ENCODE assay signal across 8 cellular contexts in genomic region chr11:67442504-67443398, GRCh38. TPM values are rescaled to one million over a fixed set of nuclear protein-coding genes. Genes with fewer than 3 reads are reported as not detected.
A peak's percentile ranks its signal among the peaks of the same experiment; 100 is the strongest.
DNase-seq lines count a peak whose midpoint lies in the region; ATAC-seq and TF ChIP-seq lines count a peak whose summit lies in the region.

No MANE protein-coding gene starts in this region.

- peak overlapping the region; percentile 87 for H3K27ac Mint-ChIP-seq in activated T-cell treated with anti-CD3 and anti-CD28 coated beads, Interleukin-2, amount 50 U/mL, for 24 hours

- H3K36me3 ChIP-seq in right lobe of liver (peaks cover 0 to 5% (median 0%) of the 10 kb centered on the region in 4 donors), upper lobe of right lung (peaks cover 14% of the 10 kb centered on the region)

- TF ChIP-seq CTCF in astrocyte of the cerebellum (IDR thresholded peaks at IDR 0.05; ENCODE audit: low read depth, low read length, missing control alignments) (no peak), right lobe of liver (IDR thresholded peaks at IDR 0.05) (no peak), upper lobe of right lung (IDR thresholded peaks at IDR 0.05) (no peak)

- WGBS in right lobe of liver (ENCODE audit: insufficient coverage, low coverage, low lambda C conversion rate, missing lambda C conversion rate), result 8% methylated on average over 7 of the region's 45 CpGs

- H3K27ac ChIP-seq in right lobe of liver, result peak overlapping the region; percentile 69 to 86 (median 76)
- peak overlapping the region; percentile 94 for H3K27ac ChIP-seq in upper lobe of right lung

- peak in 2 of 4 donors; percentile 0 to 1 for ATAC-seq in right lobe of liver
- ATAC-seq in upper lobe of right lung, result peak; percentile 1

- TF ChIP-seq POLR2A in right lobe of liver (IDR thresholded peaks at IDR 0.05), result no peak

- H3K27me3 ChIP-seq in right lobe of liver (no peaks in the 10 kb centered on the region), upper lobe of right lung (no peaks in the 10 kb centered on the region)

- intact Hi-C loops in right lobe of liver (cut with DNase I) (no loop called here), upper lobe of right lung (cut with DNase I) (no loop called here)

- H3K36me3 Mint-ChIP-seq in activated T-cell treated with anti-CD3 and anti-CD28 coated beads, Interleukin-2, amount 50 U/mL, for 24 hours (ENCODE audit: low read depth), result peaks cover 24% of the 10 kb centered on the region

- peak; percentile 51 for DNase-seq in activated T-cell treated with anti-CD3 and anti-CD28 coated beads, Interleukin-2, amount 50 U/mL, for 24 hours
- DNase-seq in activated T-cell treated with anti-CD3 and anti-CD28 coated beads for 4 hours, result no peak
- no peak for DNase-seq in astrocyte of the cerebellum (ENCODE audit: low read depth)
- DNase-seq in right lobe of liver, result no peak
- no peak for DNase-seq in upper lobe of right lung
- DNase-seq in nucleus accumbens (lab: John Stamatoyannopoulos, UW), result no peak
- DNase-seq in effector CD8-positive, alpha-beta T cell (lab: John Stamatoyannopoulos, UW), result no peak
- no peak for DNase-seq in NK-92 treated with Interleukin-12 subunit alpha and Interleukin-12 subunit beta, amount 100 ng/mL, for 24 hours (lab: John Stamatoyannopoulos, UW)

- H3K4me1 ChIP-seq in right lobe of liver (peaks cover 0 to 20% (median 0%) of the 10 kb centered on the region in 4 donors), upper lobe of right lung (peaks cover 24% of the 10 kb centered on the region)

- in situ Hi-C loops in astrocyte of the cerebellum (cut with HindIII; ENCODE audit: low sequenced_read_pairs), result no loop called here

- no peaks in the 10 kb centered on the region for H3K9me3 ChIP-seq in right lobe of liver
- H3K9me3 ChIP-seq in upper lobe of right lung, result no peaks in the 10 kb centered on the region

- H3K4me3 Mint-ChIP-seq in activated T-cell treated with anti-CD3 and anti-CD28 coated beads, Interleukin-2, amount 50 U/mL, for 24 hours, result peak overlapping the region; percentile 67

- H3K4me1 Mint-ChIP-seq in activated T-cell treated with anti-CD3 and anti-CD28 coated beads, Interleukin-2, amount 50 U/mL, for 24 hours (ENCODE audit: low read depth), result peaks cover 83% of the 10 kb centered on the region

- H3K4me3 ChIP-seq in astrocyte of the cerebellum (ENCODE audit: low read depth, low read length), result peak overlapping the region; percentile 79
- H3K4me3 ChIP-seq in right lobe of liver, result peak overlapping the region; percentile 80 to 92 (median 88)
- peak overlapping the region; percentile 92 for H3K4me3 ChIP-seq in upper lobe of right lung

- H3K9me3 Mint-ChIP-seq in activated T-cell treated with anti-CD3 and anti-CD28 coated beads, Interleukin-2, amount 50 U/mL, for 24 hours, result no peaks in the 10 kb centered on the region

- H3K27me3 Mint-ChIP-seq in activated T-cell treated with anti-CD3 and anti-CD28 coated beads, Interleukin-2, amount 50 U/mL, for 24 hours, result no peaks in the 10 kb centered on the region

RNA-seq across cellular contexts. Expression of gene CORO1B, which starts 0.5 kb away (rescaled TPM):
- total RNA-seq in right lobe of liver (10 to 100 TPM; 28.5 to 58.6 (median 40.4) TPM), upper lobe of right lung (132 TPM)

RNA-seq across cellular contexts. Expression of gene PTPRCAP, which starts 5.3 kb away (rescaled TPM):
- 1 to 10 TPM in 4 of 6 experiments, under 1 TPM in 2; 0.72 to 2.8 (median 2.1) TPM for total RNA-seq in right lobe of liver
- 17.7 TPM for total RNA-seq in upper lobe of right lung

RNA-seq across cellular contexts. Expression of gene GPR152, which starts 9.8 kb away (rescaled TPM):
- total RNA-seq in right lobe of liver, result not detected
- total RNA-seq in upper lobe of right lung, result not detected

RNA-seq across cellular contexts. Expression of gene CABP4, which starts 12.4 kb away (rescaled TPM):
- total RNA-seq in right lobe of liver, result 1 to 10 TPM in 4 of 6 experiments, under 1 TPM in 2; 0.55 to 1.7 (median 1.2) TPM
- 3.2 TPM for total RNA-seq in upper lobe of right lung

RNA-seq across cellular contexts. Expression of gene RPS6KB2, which starts 14.5 kb away (rescaled TPM):
- total RNA-seq in right lobe of liver (10 to 100 TPM; 18.8 to 37.1 (median 27.1) TPM), upper lobe of right lung (40.0 TPM)
